ENCODE assay signal across 8 cellular contexts in genomic region chr3:136250862-136251460, GRCh38.
DNase-seq lines count a peak whose midpoint lies in the region; ATAC-seq and TF ChIP-seq lines count a peak whose summit lies in the region.

No MANE protein-coding gene starts in this region.

- no peaks in the 10 kb centered on the region for H3K9me3 ChIP-seq in endocrine pancreas (ENCODE audit: control insufficient read depth, low read length)

- no peak for ATAC-seq in stimulated activated naive CD8-positive, alpha-beta T cell treated with anti-CD3 and anti-CD28 coated beads, Interleukin-15, Interleukin-2, amounts not matched to agents 100 U/mL and 50 U/mL, for 24 hours

- no peaks in the 10 kb centered on the region for H3K27me3 ChIP-seq in endocrine pancreas (ENCODE audit: control insufficient read depth, insufficient read depth, low read length)

- H3K9ac ChIP-seq in endocrine pancreas (ENCODE audit: control insufficient read depth, insufficient read depth, low read length), result peak overlapping the region; percentile 6

- H3K36me3 ChIP-seq in endocrine pancreas (ENCODE audit: control insufficient read depth, insufficient read depth, low read length), result no peaks in the 10 kb centered on the region

- DNase-seq in DMS53 treated with DMSO at 0.1 percent for 48 hours (lab: John Stamatoyannopoulos, UW; ENCODE audit: unreplicated experiment) (peak; percentile 74), HFF-Myc (ENCODE audit: extremely low read depth, low read depth) (peak; percentile 17), NCI-H2107 (lab: John Stamatoyannopoulos, UW) (peak; percentile 34), medulla oblongata (ENCODE audit: extremely low spot score) (peak; percentile 91), GM19240 (ENCODE audit: insufficient read length, low spot score) (no peak)
- DNase-seq in activated CD4-positive, alpha-beta T cell treated with anti-CD3 and anti-CD28 coated beads, Interleukin-2, amount 50 U/mL, for 1 hour, result peak; percentile 2
- DNase-seq in stimulated activated naive CD8-positive, alpha-beta T cell treated with anti-CD3 and anti-CD28 coated beads, Interleukin-15, Interleukin-2, amounts not matched to agents 100 U/mL and 50 U/mL, for 24 hours, result peak; percentile 33

- peak; percentile 17 for TF ChIP-seq CTCF in HFF-Myc (IDR thresholded peaks at IDR 0.05; ENCODE audit: low read depth, low read length, missing control alignments)

- H3K4me1 ChIP-seq in endocrine pancreas (ENCODE audit: control insufficient read depth, insufficient read depth, low read length), result no peaks in the 10 kb centered on the region

- peak overlapping the region; percentile 60 for H3K4me3 ChIP-seq in HFF-Myc (replicated peaks; ENCODE audit: low read depth, low read length)
- peak overlapping the region; percentile 54 for H3K4me3 ChIP-seq in endocrine pancreas (ENCODE audit: control insufficient read depth, insufficient read depth, low read length)
